11 cellular contexts compared by ENCODE assay signal in the genomic region with DNA sequence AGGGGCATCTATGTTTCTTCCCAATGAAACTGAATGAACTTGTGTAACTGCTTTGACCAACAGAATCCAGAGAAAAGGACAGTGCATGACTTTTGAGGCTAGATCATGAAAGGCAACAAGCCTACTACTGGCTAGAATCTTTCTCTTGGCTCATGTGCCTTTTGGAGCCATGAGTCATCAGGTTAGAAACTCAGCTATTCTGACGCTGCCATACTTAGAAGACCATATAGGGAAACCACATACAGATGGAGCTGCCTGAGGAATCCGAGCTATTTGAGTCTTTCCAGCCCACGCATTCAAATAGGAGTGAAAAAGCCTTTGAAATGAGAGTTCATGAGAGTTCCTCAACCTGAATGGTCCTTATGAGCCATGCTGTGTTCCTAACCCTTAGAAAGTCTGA.
DNase-seq lines count a peak whose midpoint lies in the region; ATAC-seq and TF ChIP-seq lines count a peak whose summit lies in the region.
"Had no signal": no experiment of that assay in that cellular context is flagged by ENCODE, and none has a peak within 500 bp of the region (broad histone marks: within the 10 kb centered on the region; RNA-seq: fewer than 3 reads in every experiment).

No MANE protein-coding gene starts in this region.

- H3K27ac ChIP-seq in IMR-90 (ENCODE audit: insufficient read depth, low read length): peak overlapping the region; percentile 42; the same call in 1 of the 2 replicates
- H3K27ac ChIP-seq: gastrocnemius medialis had no signal

- peak overlapping the region; percentile 75; the same call in 1 of the 2 replicates for H3K18ac ChIP-seq in IMR-90 (ENCODE audit: low read depth, low read length)

- ATAC-seq in IMR-90 (ENCODE audit: low read depth): peak; percentile 96
- no peak for ATAC-seq in HG02885 (IDR thresholded peaks at IDR 0.05; ENCODE audit: poor library complexity, unreplicated experiment)
- ATAC-seq: gastrocnemius medialis had no signal

- peak overlapping the region; percentile 91; the same call in 1 of the 2 replicates for H2BK20ac ChIP-seq in IMR-90 (ENCODE audit: low read depth, low read length)

- H3K9me3 ChIP-seq in IMR-90 (ENCODE audit: control insufficient read depth, insufficient read depth, low read length): no peaks in the 10 kb centered on the region
- H3K9me3 ChIP-seq: gastrocnemius medialis had no signal

- no peaks in the 10 kb centered on the region for H4K20me1 ChIP-seq in IMR-90 (ENCODE audit: insufficient read depth, low read length)

- TF ChIP-seq RAD21 in IMR-90 (IDR thresholded peaks at IDR 0.05; ENCODE audit: low read length): no peak

- in situ Hi-C loops in IMR-90 (cut with MboI; ENCODE audit: low sequenced_read_pairs): no loop called here
- in situ Hi-C loops in astrocyte of the cerebellum (cut with HindIII; ENCODE audit: low sequenced_read_pairs): no loop called here

- no peak overlapping the region for H2AK5ac ChIP-seq in IMR-90 (ENCODE audit: low read depth, low read length)

- H3K23ac ChIP-seq in IMR-90 (ENCODE audit: low read depth, low read length): no peak overlapping the region; the same call in 1 of the 2 replicates

- TF ChIP-seq POLR2A in IMR-90 (IDR thresholded peaks at IDR 0.05; ENCODE audit: low read depth, low read length): peak; percentile 32; the same call in 1 of the 2 replicates

- H3K27ac Mint-ChIP-seq in activated CD4-positive, alpha-beta memory T cell treated with anti-CD3 and anti-CD28 coated beads for 36 hours: no peak overlapping the region

- peaks cover 5% of the 10 kb centered on the region for H3K4me1 ChIP-seq in IMR-90 (ENCODE audit: control insufficient read depth, insufficient read depth, low read length)
- H3K4me1 ChIP-seq: gastrocnemius medialis had no signal

- peaks cover 7% of the 10 kb centered on the region for H3K9me3 Mint-ChIP-seq in activated CD4-positive, alpha-beta memory T cell treated with anti-CD3 and anti-CD28 coated beads for 36 hours

- no peak overlapping the region for H3K14ac ChIP-seq in IMR-90 (replicated peaks; ENCODE audit: low read depth, low read length)

- H4K8ac ChIP-seq in IMR-90 (ENCODE audit: low read depth in 2 of 2, low read length in 2 of 2): peak overlapping the region; percentile 83 to 97; a peak in 2 of 4 replicates

- H3K4ac ChIP-seq in IMR-90 (ENCODE audit: low read depth, low read length): no peak overlapping the region; the same call in 1 of the 2 replicates

- no peak for TF ChIP-seq CTCF in IMR-90 (conservative IDR thresholded peaks at IDR 0.05; ENCODE audit: low read depth, low read length)
- no peak for TF ChIP-seq CTCF in astrocyte of the cerebellum (IDR thresholded peaks at IDR 0.05; ENCODE audit: low read depth, low read length, missing control alignments)
- no peak for TF ChIP-seq CTCF in kidney epithelial cell (IDR thresholded peaks at IDR 0.05; ENCODE audit: insufficient read depth, low read length, poor library complexity, severe bottlenecking)

- no peaks in the 10 kb centered on the region for H3K27me3 Mint-ChIP-seq in activated CD4-positive, alpha-beta memory T cell treated with anti-CD3 and anti-CD28 coated beads for 36 hours

- no peak overlapping the region for H2AK9ac ChIP-seq in IMR-90 (replicated peaks; ENCODE audit: low read depth, low read length, poor library complexity)

- POLR2A ChIA-PET in IMR-90 (lab: Charles Lee; ENCODE audit: unreplicated experiment): no interaction called here
- POLR2A ChIA-PET in activated CD4-positive, alpha-beta memory T cell treated with anti-CD3 and anti-CD28 coated beads for 36 hours (lab: Charles Lee): no interaction called here

- H3K4me3 ChIP-seq in IMR-90 (ENCODE audit: insufficient read depth, low read depth, low read length) (no peak overlapping the region), astrocyte of the cerebellum (ENCODE audit: low read depth, low read length) (no peak overlapping the region), kidney epithelial cell (ENCODE audit: low read depth, low read length) (no peak overlapping the region)
- H3K4me3 ChIP-seq: gastrocnemius medialis had no signal

- H2BK120ac ChIP-seq in IMR-90 (ENCODE audit: low read depth, low read length): peak overlapping the region; percentile 87; the same call in 1 of the 2 replicates

- H3K4me2 ChIP-seq in IMR-90 (ENCODE audit: low read depth, low read length): no peak overlapping the region

- H2BK5ac ChIP-seq in IMR-90 (ENCODE audit: low read depth, low read length, poor library complexity, severe bottlenecking): peak overlapping the region; percentile 97

- BruUV-seq in IMR-90 (replicated peaks; lab: Mats Ljungman, UMichigan): no TSS peak

- peaks cover 2% of the 10 kb centered on the region; the same call in 1 of the 2 replicates for H3K9me1 ChIP-seq in IMR-90 (ENCODE audit: insufficient read depth, low read length)

- no peaks in the 10 kb centered on the region for H3K79me1 ChIP-seq in IMR-90 (ENCODE audit: low read depth in 1 of 2, low read length in 2 of 2)

- CTCF ChIA-PET in IMR-90 (lab: Yijun Ruan, JAX): no interaction called here
- CTCF ChIA-PET in activated CD4-positive, alpha-beta memory T cell treated with anti-CD3 and anti-CD28 coated beads for 36 hours (lab: Charles Lee): no interaction called here

- H3K36me3 Mint-ChIP-seq in activated CD4-positive, alpha-beta memory T cell treated with anti-CD3 and anti-CD28 coated beads for 36 hours: no peaks in the 10 kb centered on the region

- H3K4me1 Mint-ChIP-seq in activated CD4-positive, alpha-beta memory T cell treated with anti-CD3 and anti-CD28 coated beads for 36 hours (ENCODE audit: low read depth): no peaks in the 10 kb centered on the region

- H4K91ac ChIP-seq in IMR-90 (ENCODE audit: insufficient read depth, low read depth, low read length): peak overlapping the region; percentile 34

- H3K36me3 ChIP-seq in IMR-90 (ENCODE audit: control insufficient read depth, insufficient read depth, low read length): no peaks in the 10 kb centered on the region
- H3K36me3 ChIP-seq in kidney epithelial cell (ENCODE audit: control insufficient read depth, insufficient read depth, low read length): no peaks in the 10 kb centered on the region
- H3K36me3 ChIP-seq: gastrocnemius medialis had no signal

- H2BK15ac ChIP-seq in IMR-90 (ENCODE audit: low read depth, low read length): no peak overlapping the region

- H3K27me3 ChIP-seq in IMR-90 (ENCODE audit: control insufficient read depth, insufficient read depth, low read length): no peaks in the 10 kb centered on the region
- H3K27me3 ChIP-seq in kidney epithelial cell (ENCODE audit: control insufficient read depth, insufficient read depth, low read length): no peaks in the 10 kb centered on the region
- H3K27me3 ChIP-seq: gastrocnemius medialis had no signal

- intact Hi-C loops in IMR-90 (cut with micrococcal nuclease): no loop called here
- intact Hi-C loops in activated CD4-positive, alpha-beta memory T cell treated with anti-CD3 and anti-CD28 coated beads for 36 hours (cut with micrococcal nuclease): no loop called here

- H3K4me3 Mint-ChIP-seq in activated CD4-positive, alpha-beta memory T cell treated with anti-CD3 and anti-CD28 coated beads for 36 hours: no peak overlapping the region

- no peak overlapping the region for H2AFZ ChIP-seq in IMR-90 (replicated peaks; ENCODE audit: low read length, poor library complexity)

- no peak overlapping the region for H3K9ac ChIP-seq in IMR-90 (ENCODE audit: low read depth, low read length)

- H3K56ac ChIP-seq in IMR-90 (ENCODE audit: extremely low read depth, insufficient read depth, low read length): peak overlapping the region; percentile 55

- WGBS in IMR-90 (ENCODE audit: extremely low coverage in 2 of 2, insufficient read length in 1 of 2), 2 experiments: no CpG with 5 or more reads among the region's 3 CpGs

- dilution Hi-C loops in IMR-90 (cut with HindIII; ENCODE audit: low sequenced_read_pairs, unreplicated experiment): no loop called here

- H4K5ac ChIP-seq in IMR-90 (ENCODE audit: low read depth, low read length): peak overlapping the region; percentile 28; the same call in 1 of the 2 replicates

- peak; percentile 40 for DNase-seq in AG20443 (ENCODE audit: low spot score)
- DNase-seq in IMR-90: peak; percentile 100
- peak; percentile 100 for DNase-seq in astrocyte of the cerebellum (ENCODE audit: low read depth)
- DNase-seq in kidney epithelial cell (ENCODE audit: low read depth): peak; percentile 98
- no peak for DNase-seq in activated CD4-positive, alpha-beta memory T cell treated with anti-CD3 and anti-CD28 coated beads for 36 hours
- no peak for DNase-seq in NCI-H510A treated with DMSO at 0.1 percent for 48 hours (lab: John Stamatoyannopoulos, UW)
- DNase-seq in NCI-H69 (lab: John Stamatoyannopoulos, UW): no peak
- DNase-seq: activated naive CD4-positive, alpha-beta T cell treated with Interleukin-2 at 50 U/mL for 16 hours; gastrocnemius medialis; T-helper 1 cell had no signal

TF ChIP-seq in IMR-90, 13 proteins besides CTCF, POLR2A, EP300 and RAD21 (continues in another document):
- TF ChIP-seq FOS (IDR thresholded peaks at IDR 0.05; ENCODE audit: low read depth, low read length) (peak; percentile 96), MXI1 (IDR thresholded peaks at IDR 0.05; ENCODE audit: borderline replicate concordance, low read depth, low read length) (no peak), CEBPB (IDR thresholded peaks at IDR 0.05; ENCODE audit: low read depth, low read length) (peak; percentile 48), NFE2L2 (IDR thresholded peaks at IDR 0.05; ENCODE audit: low read depth, low read length) (peak; percentile 48; the same call in 1 of the 2 replicates), SMC3 (IDR thresholded peaks at IDR 0.05; ENCODE audit: low read depth, low read length) (no peak), BHLHE40 (IDR thresholded peaks at IDR 0.05; ENCODE audit: low read depth, low read length) (peak; percentile 74), RCOR1 (IDR thresholded peaks at IDR 0.05; ENCODE audit: insufficient replicate concordance, low read length) (no peak)
- TF ChIP-seq, protein P1, sequence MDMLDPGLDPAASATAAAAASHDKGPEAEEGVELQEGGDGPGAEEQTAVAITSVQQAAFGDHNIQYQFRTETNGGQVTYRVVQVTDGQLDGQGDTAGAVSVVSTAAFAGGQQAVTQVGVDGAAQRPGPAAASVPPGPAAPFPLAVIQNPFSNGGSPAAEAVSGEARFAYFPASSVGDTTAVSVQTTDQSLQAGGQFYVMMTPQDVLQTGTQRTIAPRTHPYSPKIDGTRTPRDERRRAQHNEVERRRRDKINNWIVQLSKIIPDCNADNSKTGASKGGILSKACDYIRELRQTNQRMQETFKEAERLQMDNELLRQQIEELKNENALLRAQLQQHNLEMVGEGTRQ (IDR thresholded peaks at IDR 0.05; ENCODE audit: low read depth, low read length): peak; percentile 66; the same call in 1 of the 2 replicates

Comparison
In these comparisons a context has a peak if more than half of its experiments do, and no peak if none do; other contexts are left out.
1. DNase-seq: peak in AG20443 (single experiment), IMR-90 (single experiment), astrocyte of the cerebellum (single experiment) and kidney epithelial cell (single experiment); none in activated CD4-positive, alpha-beta memory T cell treated with anti-CD3 and anti-CD28 coated beads for 36 hours (single experiment), NCI-H510A treated with DMSO at 0.1 percent for 48 hours (single experiment) and NCI-H69 (single experiment).